In genomic region chr1:156740307-156740678, GRCh38 we compare ENCODE assay signal across 8 cellular contexts. TPM values are rescaled to one million over a fixed set of nuclear protein-coding genes. Genes with fewer than 3 reads are reported as not detected.
DNase-seq lines count a peak whose midpoint lies in the region; ATAC-seq and TF ChIP-seq lines count a peak whose summit lies in the region.

No MANE protein-coding gene starts in this region.

- peak overlapping the region; percentile 76 for H3K4me3 ChIP-seq in CD8-positive, alpha-beta memory T cell (ENCODE audit: low read length)
- peak overlapping the region; percentile 97 for H3K4me3 ChIP-seq in Jurkat, Clone E6-1 (ENCODE audit: low read length)
- H3K4me3 ChIP-seq in mammary epithelial cell (replicated peaks in 1 of 3; ENCODE audit: insufficient read depth in 1 of 3, low read depth in 2 of 3, low read length in 3 of 3) (peak overlapping the region; percentile 50 to 85 (median 73)), muscle layer of duodenum (ENCODE audit: low read depth in 1 of 2, low read length in 2 of 2) (peak overlapping the region; percentile 86 to 92)

- peaks cover 54% of the 10 kb centered on the region for H3K79me2 ChIP-seq in mammary epithelial cell (ENCODE audit: insufficient read depth, low read length)

- H3K27ac ChIP-seq in CD8-positive, alpha-beta memory T cell (ENCODE audit: low read depth, low read length), result peak overlapping the region; percentile 62
- H3K27ac ChIP-seq in mammary epithelial cell (ENCODE audit: insufficient read depth, low read depth, low read length) (peak overlapping the region; percentile 37), muscle layer of duodenum (ENCODE audit: low read length) (peak overlapping the region; percentile 90)

- H3K4me1 Mint-ChIP-seq in CD8-positive, alpha-beta memory T cell, result peaks cover 21 to 34% (median 34%) of the 10 kb centered on the region in 3 donors

- H3K4me2 ChIP-seq in mammary epithelial cell (ENCODE audit: insufficient read depth, low read depth, low read length), result peak overlapping the region; percentile 83

- H4K20me1 ChIP-seq in mammary epithelial cell (ENCODE audit: insufficient read depth, low read length), result no peaks in the 10 kb centered on the region

- in situ Hi-C loops in mammary epithelial cell (cut with MboI; ENCODE audit: low sequenced_read_pairs in 2 of 2), result no loop called here

- CTCF ChIA-PET in CD8-positive, alpha-beta memory T cell (lab: Charles Lee), result interaction anchor here (1.2 to 7.1 kb wide), 8 partner anchors 10 to 132 kb away, joined by 3 to 58 read pairs (median 8); partner anchors contain the start of genes HDGF, ISG20L2, METTL25B and NTRK1
- CTCF ChIA-PET in mammary epithelial cell (lab: Charles Lee; ENCODE audit: low non-redundant PET), result no interaction called here

- no peak for ATAC-seq in GM21723 (IDR thresholded peaks at IDR 0.05; ENCODE audit: unreplicated experiment)
- no peak for ATAC-seq in activated CD4-positive, CD25-positive, alpha-beta regulatory T cell treated with anti-CD3 and anti-CD28 coated beads, Interleukin-2, amount 50 U/mL, for 24 hours

- no peak for TF ChIP-seq CTCF in mammary epithelial cell (conservative IDR thresholded peaks at IDR 0.05 in 1 of 2, IDR thresholded peaks at IDR 0.05 in 1 of 2; ENCODE audit: extremely low read depth in 1 of 2, insufficient read depth in 1 of 2, low read depth in 1 of 2, low read length in 2 of 2)

- DNase-seq in CD8-positive, alpha-beta memory T cell, result no peak
- no peak for DNase-seq in Jurkat, Clone E6-1 (ENCODE audit: low read depth, low spot score)
- DNase-seq in mammary epithelial cell (peak; percentile 15), NK-92 (lab: John Stamatoyannopoulos, UW; ENCODE audit: unreplicated experiment) (no peak), NCI-H1105 (lab: John Stamatoyannopoulos, UW) (no peak)

- peaks cover 3 to 70% (median 5%) of the 10 kb centered on the region in 3 donors for H3K36me3 Mint-ChIP-seq in CD8-positive, alpha-beta memory T cell

- peaks cover 18% of the 10 kb centered on the region for H3K36me3 ChIP-seq in CD8-positive, alpha-beta memory T cell (ENCODE audit: insufficient read depth, low read length)
- H3K36me3 ChIP-seq in mammary epithelial cell (ENCODE audit: insufficient read depth, low read length) (peaks cover 18% of the 10 kb centered on the region), muscle layer of duodenum (ENCODE audit: control insufficient read depth in 1 of 2, insufficient read depth in 2 of 2, low read length in 2 of 2) (peaks cover 28 to 59% of the 10 kb centered on the region in 2 donors)

- intact Hi-C loops in mammary epithelial cell (cut with micrococcal nuclease), result loop anchor here (10.0 kb wide), 1 partner anchor 235 kb away; the partner anchor contains the start of gene MEF2D

- TSS peak; percentile 8 for BruUV-seq in mammary epithelial cell (replicated peaks; lab: Mats Ljungman, UMichigan)

- no peaks in the 10 kb centered on the region for H3K9me3 ChIP-seq in CD8-positive, alpha-beta memory T cell (ENCODE audit: low read length)
- H3K9me3 ChIP-seq in mammary epithelial cell (replicated peaks; ENCODE audit: insufficient read depth, low read length), result no peaks in the 10 kb centered on the region
- no peaks in the 10 kb centered on the region for H3K9me3 ChIP-seq in muscle layer of duodenum (ENCODE audit: control insufficient read depth in 1 of 2, low read length in 2 of 2)

- H3K9me3 Mint-ChIP-seq in CD8-positive, alpha-beta memory T cell, result no peaks in the 10 kb centered on the region

- POLR2A ChIA-PET in CD8-positive, alpha-beta memory T cell (lab: Charles Lee), result interaction anchor here (0.6 to 2.9 kb wide), 5 partner anchors 11 to 76 kb away, joined by 3 to 45 read pairs (median 42); partner anchors contain the start of genes HDGF, ISG20L2, METTL25B and PRCC

- no peaks in the 10 kb centered on the region for H3K27me3 ChIP-seq in CD8-positive, alpha-beta memory T cell (ENCODE audit: insufficient read depth, low read length, poor library complexity, severe bottlenecking)
- H3K27me3 ChIP-seq in mammary epithelial cell (ENCODE audit: insufficient read depth, low read length) (no peaks in the 10 kb centered on the region), muscle layer of duodenum (ENCODE audit: low read depth, low read length) (no peaks in the 10 kb centered on the region)

- dilution Hi-C loops in mammary epithelial cell (cut with HindIII; ENCODE audit: low sequenced_read_pairs), result no loop called here

- H3K27me3 Mint-ChIP-seq in CD8-positive, alpha-beta memory T cell, result no peaks in the 10 kb centered on the region

- WGBS in mammary epithelial cell (ENCODE audit: low coverage, missing lambda C conversion rate), result 24% methylated on average over 4 of the region's 5 CpGs

- H2AFZ ChIP-seq in mammary epithelial cell (ENCODE audit: low read depth, low read length), result peak overlapping the region; percentile 71

- H3K4me1 ChIP-seq in CD8-positive, alpha-beta memory T cell (ENCODE audit: insufficient read depth, low read length), result peaks cover 23% of the 10 kb centered on the region
- peaks cover 6% of the 10 kb centered on the region for H3K4me1 ChIP-seq in mammary epithelial cell (ENCODE audit: insufficient read depth, low read length)
- peaks cover 7 to 20% of the 10 kb centered on the region in 2 donors for H3K4me1 ChIP-seq in muscle layer of duodenum (ENCODE audit: control insufficient read depth in 1 of 2, insufficient read depth in 2 of 2, low read length in 2 of 2)

- peak overlapping the region; percentile 78 for H3K9ac ChIP-seq in mammary epithelial cell (ENCODE audit: insufficient read depth, low read length)

- H3K4me3 Mint-ChIP-seq in CD8-positive, alpha-beta memory T cell, result peak overlapping the region; percentile 93 to 97 (median 94)

- H3K27ac Mint-ChIP-seq in CD8-positive, alpha-beta memory T cell, result peak overlapping the region; percentile 92 to 99 (median 98)

RNA-seq across cellular contexts. Expression of gene MRPL24, which starts 0.6 kb away (rescaled TPM):
- total RNA-seq in CD8-positive, alpha-beta memory T cell, result 100 to 1,000 TPM; 122 to 131 TPM
- polyA plus RNA-seq in CD8-positive, alpha-beta memory T cell, result 92.2 TPM
- 221 TPM for polyA plus RNA-seq in Jurkat, Clone E6-1 (2012; ENCODE audit: insufficient read depth, insufficient read length)
- total RNA-seq in mammary epithelial cell, result 10 to 100 TPM; 25.0 to 86.1 TPM
- polyA plus RNA-seq in mammary epithelial cell, result 121 TPM
- 34.3 TPM for polyA minus RNA-seq in mammary epithelial cell

RNA-seq across cellular contexts. Expression of gene HDGF, which starts 11.2 kb away (rescaled TPM):
- total RNA-seq in CD8-positive, alpha-beta memory T cell, result 100 to 1,000 TPM; 297 to 299 TPM
- 46.0 TPM for polyA plus RNA-seq in CD8-positive, alpha-beta memory T cell
- polyA plus RNA-seq in Jurkat, Clone E6-1 (2012; ENCODE audit: insufficient read depth, insufficient read length), result 382 TPM
- 100 to 1,000 TPM; 122 to 332 TPM for total RNA-seq in mammary epithelial cell
- polyA plus RNA-seq in mammary epithelial cell, result 159 TPM
- polyA minus RNA-seq in mammary epithelial cell, result 309 TPM

RNA-seq across cellular contexts. Expression of gene ISG20L2, which starts 11.7 kb away (rescaled TPM):
- 10 to 100 TPM; 69.4 to 75.9 TPM for total RNA-seq in CD8-positive, alpha-beta memory T cell
- polyA plus RNA-seq in CD8-positive, alpha-beta memory T cell, result 25.0 TPM
- 44.6 TPM for polyA plus RNA-seq in Jurkat, Clone E6-1 (2012; ENCODE audit: insufficient read depth, insufficient read length)
- 10 to 100 TPM; 27.0 to 42.7 TPM for total RNA-seq in mammary epithelial cell
- 62.3 TPM for polyA plus RNA-seq in mammary epithelial cell
- polyA minus RNA-seq in mammary epithelial cell, result 33.3 TPM

RNA-seq across cellular contexts. Expression of gene METTL25B, which starts 12.0 kb away (rescaled TPM):
- total RNA-seq in CD8-positive, alpha-beta memory T cell, result 10 to 100 TPM; 29.6 to 29.7 TPM
- 4.2 TPM for polyA plus RNA-seq in CD8-positive, alpha-beta memory T cell
- polyA plus RNA-seq in Jurkat, Clone E6-1 (2012; ENCODE audit: insufficient read depth, insufficient read length), result 31.8 TPM
- total RNA-seq in mammary epithelial cell, result 10 to 100 TPM in 1 of 2 donors, 1 to 10 TPM in 1; 9.3 to 24.3 TPM
- 10.5 TPM for polyA plus RNA-seq in mammary epithelial cell
- 19.3 TPM for polyA minus RNA-seq in mammary epithelial cell

RNA-seq across cellular contexts. Expression of gene PRCC, which starts 27.0 kb away (rescaled TPM):
- 100 to 1,000 TPM; 106 to 111 TPM for total RNA-seq in CD8-positive, alpha-beta memory T cell
- polyA plus RNA-seq in CD8-positive, alpha-beta memory T cell, result 45.9 TPM
- polyA plus RNA-seq in Jurkat, Clone E6-1 (2012; ENCODE audit: insufficient read depth, insufficient read length), result 84.1 TPM
- total RNA-seq in mammary epithelial cell, result 10 to 100 TPM; 22.2 to 69.7 TPM
- polyA plus RNA-seq in mammary epithelial cell, result 102 TPM
- 169 TPM for polyA minus RNA-seq in mammary epithelial cell

Comparison
In these comparisons a context has a peak if more than half of its experiments do, and no peak if none do; other contexts are left out.
1. H3K27ac ChIP-seq: peak in every context shown above with its lines; median percentile 90 in muscle layer of duodenum; 62 in CD8-positive, alpha-beta memory T cell; 37 in mammary epithelial cell.